In the genomic region with DNA sequence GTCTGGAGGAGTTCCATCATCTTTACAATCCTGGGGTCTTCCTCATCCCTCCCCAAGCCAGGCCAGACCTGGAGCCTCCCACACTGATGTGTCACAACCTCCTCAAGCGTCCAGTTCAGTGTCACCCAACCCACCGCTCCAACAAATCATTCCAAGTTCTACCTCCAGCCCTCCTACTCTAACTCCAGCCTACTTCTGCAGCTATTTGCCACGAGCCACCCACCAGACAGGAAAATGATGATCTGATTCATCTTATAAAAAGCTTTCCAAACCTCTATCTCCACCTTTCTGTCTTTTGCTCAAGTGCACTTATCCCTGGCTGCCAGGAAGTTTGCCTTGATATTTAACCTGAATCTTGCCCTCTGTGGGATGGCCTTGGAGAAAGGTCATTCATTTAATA, we compare ENCODE assay signal across 18 cellular contexts.
"Had no signal": no experiment of that assay in that cellular context is flagged by ENCODE, and none has a peak within 500 bp of the region (broad histone marks: within the 10 kb centered on the region; RNA-seq: fewer than 3 reads in every experiment).

No MANE protein-coding gene starts in this region.

- H3K27me3 Mint-ChIP-seq: activated CD8-positive, alpha-beta T cell treated with anti-CD3 and anti-CD28 coated beads for 36 hours had no signal

- H3K4me1 ChIP-seq: heart right ventricle, lower lobe of right lung, right atrium auricular region, upper lobe of right lung had no signal

- H3K9me3 ChIP-seq: esophagus muscularis mucosa, gastroesophageal sphincter, heart right ventricle, lower lobe of right lung, mucosa of descending colon, prostate gland, right atrium auricular region, upper lobe of right lung had no signal

- H3K4me3 Mint-ChIP-seq: activated CD4-positive, alpha-beta T cell treated with anti-CD3 and anti-CD28 coated beads, Interleukin-2, amount 10 ng/mL, durations not matched to agents 7 days and 5 days; activated CD8-positive, alpha-beta memory T cell treated with anti-CD3 and anti-CD28 coated beads, Interleukin-2, amount 10 ng/mL, durations not matched to agents 7 days and 5 days; activated CD8-positive, alpha-beta T cell treated with anti-CD3 and anti-CD28 coated beads for 36 hours; activated naive CD4-positive, alpha-beta T cell treated with anti-CD3 and anti-CD28 coated beads, Interleukin-2, amount 10 ng/mL, durations not matched to agents 7 days and 5 days; neural crest cell had no signal

- H3K4me3 ChIP-seq: coronary artery, esophagus muscularis mucosa, gastroesophageal sphincter, heart right ventricle, lower lobe of right lung, mucosa of descending colon, prostate gland, right atrium auricular region, upper lobe of right lung had no signal

- H3K36me3 ChIP-seq: esophagus muscularis mucosa, gastroesophageal sphincter, heart right ventricle, lower lobe of right lung, prostate gland, right atrium auricular region, upper lobe of right lung had no signal

- H3K27me3 ChIP-seq: gastroesophageal sphincter, right atrium auricular region, upper lobe of right lung had no signal

- DNase-seq: activated CD8-positive, alpha-beta memory T cell treated with anti-CD3 and anti-CD28 coated beads, Interleukin-2, amount 10 ng/mL, durations not matched to agents 7 days and 5 days; activated T-cell treated with anti-CD3 and anti-CD28 coated beads for 4 hours; cerebellar nuclear complex; heart right ventricle; lower lobe of right lung; stimulated activated CD4-positive, alpha-beta T cell treated with anti-CD3 and anti-CD28 coated beads, Interleukin-4, amount 100 ng/mL, for 24 hours; stimulated activated naive CD4-positive, alpha-beta T cell treated with Interleukin-2 at 50 U/mL for 16 hours; upper lobe of right lung had no signal

- H3K9me3 Mint-ChIP-seq: activated CD4-positive, alpha-beta T cell treated with anti-CD3 and anti-CD28 coated beads, Interleukin-2, amount 10 ng/mL, durations not matched to agents 7 days and 5 days; activated CD8-positive, alpha-beta T cell treated with anti-CD3 and anti-CD28 coated beads for 36 hours; activated naive CD4-positive, alpha-beta T cell treated with anti-CD3 and anti-CD28 coated beads, Interleukin-2, amount 10 ng/mL, durations not matched to agents 7 days and 5 days; neural crest cell had no signal

- H3K27ac Mint-ChIP-seq: activated CD4-positive, alpha-beta T cell treated with anti-CD3 and anti-CD28 coated beads, Interleukin-2, amount 10 ng/mL, durations not matched to agents 7 days and 5 days; activated CD8-positive, alpha-beta memory T cell treated with anti-CD3 and anti-CD28 coated beads, Interleukin-2, amount 10 ng/mL, durations not matched to agents 7 days and 5 days; activated CD8-positive, alpha-beta T cell treated with anti-CD3 and anti-CD28 coated beads for 36 hours; activated naive CD4-positive, alpha-beta T cell treated with anti-CD3 and anti-CD28 coated beads, Interleukin-2, amount 10 ng/mL, durations not matched to agents 7 days and 5 days had no signal

- ATAC-seq: gastroesophageal sphincter, heart right ventricle had no signal

- H3K4me1 Mint-ChIP-seq: activated CD4-positive, alpha-beta T cell treated with anti-CD3 and anti-CD28 coated beads, Interleukin-2, amount 10 ng/mL, durations not matched to agents 7 days and 5 days; activated CD8-positive, alpha-beta memory T cell treated with anti-CD3 and anti-CD28 coated beads, Interleukin-2, amount 10 ng/mL, durations not matched to agents 7 days and 5 days had no signal

- H3K27ac ChIP-seq: coronary artery, esophagus muscularis mucosa, gastroesophageal sphincter, heart right ventricle, lower lobe of right lung, prostate gland, right atrium auricular region, upper lobe of right lung had no signal

- H3K36me3 Mint-ChIP-seq: activated CD8-positive, alpha-beta memory T cell treated with anti-CD3 and anti-CD28 coated beads, Interleukin-2, amount 10 ng/mL, durations not matched to agents 7 days and 5 days; activated naive CD4-positive, alpha-beta T cell treated with anti-CD3 and anti-CD28 coated beads, Interleukin-2, amount 10 ng/mL, durations not matched to agents 7 days and 5 days had no signal
